In genomic region chr21:29797155-29797554, GRCh38 we compare ENCODE assay signal across 6 cellular contexts.
"Had no signal": no experiment of that assay in that cellular context is flagged by ENCODE, and none has a peak within 500 bp of the region (broad histone marks: within the 10 kb centered on the region; RNA-seq: fewer than 3 reads in every experiment).

No MANE protein-coding gene starts in this region.

- H3K4me3 Mint-ChIP-seq: IgD-negative memory B cell had no signal

- DNase-seq: IMR-90, KBM-7 had no signal

- ATAC-seq: HepG2, K562 had no signal

- H3K27ac ChIP-seq: HL-60 had no signal

- H3K4me3 ChIP-seq: K562 had no signal

- H3K36me3 Mint-ChIP-seq: IgD-negative memory B cell had no signal

- H3K27ac Mint-ChIP-seq: IgD-negative memory B cell had no signal

- H3K4me1 Mint-ChIP-seq: IgD-negative memory B cell had no signal

- H3K9me3 Mint-ChIP-seq: IgD-negative memory B cell had no signal
